9 cellular contexts compared by ENCODE assay signal in the genomic region with DNA sequence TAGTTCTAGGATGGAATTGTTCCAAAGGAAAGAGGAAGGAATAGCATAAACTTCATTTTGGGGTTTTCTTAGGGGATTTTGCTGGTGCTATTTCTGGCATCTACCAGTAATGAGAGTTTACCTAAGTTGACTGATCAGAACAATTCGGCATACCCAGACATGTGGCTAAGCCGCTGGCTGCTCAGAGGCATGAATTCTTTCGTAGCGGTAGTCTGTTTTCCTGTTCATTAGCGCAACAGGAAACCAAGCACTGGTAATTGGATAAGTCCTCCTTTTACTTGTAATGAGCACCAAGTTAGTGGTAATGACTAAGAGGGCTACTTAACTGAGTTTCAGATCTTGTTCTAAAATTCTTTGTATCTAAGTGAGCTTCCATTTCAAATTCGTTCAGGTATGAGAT. TPM values are rescaled to one million over a fixed set of nuclear protein-coding genes. Genes with fewer than 3 reads are reported as not detected.
DNase-seq lines count a peak whose midpoint lies in the region; ATAC-seq and TF ChIP-seq lines count a peak whose summit lies in the region.
"Had no signal": no experiment of that assay in that cellular context is flagged by ENCODE, and none has a peak within 500 bp of the region (broad histone marks: within the 10 kb centered on the region; RNA-seq: fewer than 3 reads in every experiment).

No MANE protein-coding gene starts in this region.

- no peaks in the 10 kb centered on the region for H3K9me3 Mint-ChIP-seq in activated CD8-positive, alpha-beta T cell treated with anti-CD3 and anti-CD28 coated beads, Interleukin-2, amount 10 ng/mL, durations not matched to agents 7 days and 5 days (ENCODE audit: insufficient read depth)

- peak overlapping the region; percentile 82 for H3K27ac Mint-ChIP-seq in activated CD8-positive, alpha-beta T cell treated with anti-CD3 and anti-CD28 coated beads, Interleukin-2, amount 10 ng/mL, durations not matched to agents 7 days and 5 days

- no peak overlapping the region for H3K4me2 ChIP-seq in osteoblast (ENCODE audit: insufficient read depth, low read length)

- H3K4me3 ChIP-seq in osteoblast (ENCODE audit: insufficient read depth, low read length), result no peak overlapping the region

- H3K4me3 Mint-ChIP-seq in activated CD8-positive, alpha-beta T cell treated with anti-CD3 and anti-CD28 coated beads, Interleukin-2, amount 10 ng/mL, durations not matched to agents 7 days and 5 days, result peak overlapping the region; percentile 49

- ATAC-seq in GM19397 (IDR thresholded peaks at IDR 0.05; ENCODE audit: unreplicated experiment) (peak; percentile 31), HG03432 (IDR thresholded peaks at IDR 0.05; ENCODE audit: unreplicated experiment) (peak; percentile 42)
- ATAC-seq in activated CD8-positive, alpha-beta T cell treated with anti-CD3 and anti-CD28 coated beads, Interleukin-2, amount 10 ng/mL, durations not matched to agents 7 days and 5 days, result peak; percentile 34

- CTCF ChIA-PET in activated CD8-positive, alpha-beta T cell treated with anti-CD3 and anti-CD28 coated beads, Interleukin-2, amount 10 ng/mL, durations not matched to agents 7 days and 5 days (lab: Charles Lee), result interaction anchor here (0.8 to 3.2 kb wide), 10 partner anchors 11 to 169 kb away, joined by 3 to 21 read pairs (median 3); no protein-coding TSS in a partner anchor

- TF ChIP-seq CTCF in osteoblast (IDR thresholded peaks at IDR 0.05; ENCODE audit: extremely low read depth, low read depth, low read length), result no peak

- H3K9me3 ChIP-seq in osteoblast (ENCODE audit: low read depth, low read length), result no peaks in the 10 kb centered on the region

- H3K27ac ChIP-seq in osteoblast (ENCODE audit: low read depth, low read length), result no peak overlapping the region

- no peaks in the 10 kb centered on the region for H4K20me1 ChIP-seq in osteoblast (ENCODE audit: insufficient read depth, low read length)

- H2AFZ ChIP-seq in osteoblast (ENCODE audit: low read length), result no peak overlapping the region

- no peaks in the 10 kb centered on the region for H3K79me2 ChIP-seq in osteoblast (ENCODE audit: insufficient read depth, low read length)

- H3K4me1 ChIP-seq in osteoblast (ENCODE audit: insufficient read depth, low read length), result peaks cover 4% of the 10 kb centered on the region

- H3K27me3 ChIP-seq in osteoblast (ENCODE audit: insufficient read depth, low read length), result no peaks in the 10 kb centered on the region

- no peaks in the 10 kb centered on the region for H3K27me3 Mint-ChIP-seq in activated CD8-positive, alpha-beta T cell treated with anti-CD3 and anti-CD28 coated beads, Interleukin-2, amount 10 ng/mL, durations not matched to agents 7 days and 5 days (ENCODE audit: low read depth)

- no peaks in the 10 kb centered on the region for H3K36me3 ChIP-seq in osteoblast (ENCODE audit: insufficient read depth, low read length)

- POLR2A ChIA-PET in activated CD8-positive, alpha-beta T cell treated with anti-CD3 and anti-CD28 coated beads, Interleukin-2, amount 10 ng/mL, durations not matched to agents 7 days and 5 days (lab: Charles Lee), result interaction anchor here (0.7 to 2.2 kb wide), 7 partner anchors 12 to 170 kb away, joined by 3 to 19 read pairs (median 4); partner anchors contain the start of gene C21orf91

- peaks cover 90% of the 10 kb centered on the region for H3K4me1 Mint-ChIP-seq in activated CD8-positive, alpha-beta T cell treated with anti-CD3 and anti-CD28 coated beads, Interleukin-2, amount 10 ng/mL, durations not matched to agents 7 days and 5 days (ENCODE audit: low read depth)

- H3K36me3 Mint-ChIP-seq in activated CD8-positive, alpha-beta T cell treated with anti-CD3 and anti-CD28 coated beads, Interleukin-2, amount 10 ng/mL, durations not matched to agents 7 days and 5 days (ENCODE audit: low read depth), result peaks cover 68% of the 10 kb centered on the region

- DNase-seq in AML-193 (lab: John Stamatoyannopoulos, UW) (peak; percentile 33 to 49), osteoblast (ENCODE audit: insufficient read length, low spot score, missing footprints) (no peak), cerebellar nuclear complex (lab: John Stamatoyannopoulos, UW) (no peak), dedifferentiated amniotic fluid mesenchymal stem cell (ENCODE audit: extremely low spot score) (no peak), AG08396 (ENCODE audit: low spot score) (no peak)
- DNase-seq in activated CD8-positive, alpha-beta T cell treated with anti-CD3 and anti-CD28 coated beads, Interleukin-2, amount 10 ng/mL, durations not matched to agents 7 days and 5 days, result peak; percentile 63
- DNase-seq: left cardiac atrium had no signal

RNA-seq across cellular contexts. Expression of gene C21orf91, which starts 38.6 kb away (rescaled TPM):
- 10 to 100 TPM; 51.8 to 57.9 TPM for total RNA-seq in activated CD8-positive, alpha-beta T cell treated with anti-CD3 and anti-CD28 coated beads, Interleukin-2, amount 10 ng/mL, durations not matched to agents 7 days and 5 days
- total RNA-seq in osteoblast, result 18.1 and 19.7 TPM in 2 replicates

Comparison
In these comparisons a context has a peak if more than half of its experiments do, and no peak if none do; other contexts are left out.
1. DNase-seq: peak in AML-193 (2 of 2) and activated CD8-positive, alpha-beta T cell treated with anti-CD3 and anti-CD28 coated beads, Interleukin-2, amount 10 ng/mL, durations not matched to agents 7 days and 5 days (single experiment); none in osteoblast (single experiment), cerebellar nuclear complex (0 of 2), dedifferentiated amniotic fluid mesenchymal stem cell (single experiment) and AG08396 (single experiment).
2. Peak in every context shown above with its lines, with median percentiles within 50 percentile points of each other: ATAC-seq.